ENCODE assay signal across 2 cellular contexts in genomic region chr18:12458761-12459160, GRCh38.
TF ChIP-seq lines count a peak whose summit lies in the region.

No MANE protein-coding gene starts in this region.

TF ChIP-seq in GM23338, 12 proteins besides CTCF, POLR2A, EP300 and RAD21 (continued from another document):
- TF ChIP-seq ZNF462 (CRISPR knock-in tag; IDR thresholded peaks at IDR 0.05) (no peak), POLR2AphosphoS5 (IDR thresholded peaks at IDR 0.05; ENCODE audit: low read depth) (no peak), CREB1 (CRISPR knock-in tag; IDR thresholded peaks at IDR 0.05; ENCODE audit: low read depth) (no peak), STAT1 (IDR thresholded peaks at IDR 0.05; ENCODE audit: unreplicated experiment) (no peak), ZNF114 (CRISPR knock-in tag; IDR thresholded peaks at IDR 0.05) (no peak), EZH2phosphoT487 (IDR thresholded peaks at IDR 0.05; ENCODE audit: unreplicated experiment) (no peak), EZH2 (IDR thresholded peaks at IDR 0.05; ENCODE audit: low read depth, unreplicated experiment) (no peak), JUNB (IDR thresholded peaks at IDR 0.05; ENCODE audit: unreplicated experiment) (no peak), ZNF331 (CRISPR knock-in tag; IDR thresholded peaks at IDR 0.05; ENCODE audit: low read depth) (no peak), ETS1 (IDR thresholded peaks at IDR 0.05) (no peak)

TF ChIP-seq in WTC11, 78 proteins besides CTCF, POLR2A, EP300 and RAD21 (continued from another document):
- TF ChIP-seq AFF4 (CRISPR knock-in tag; IDR thresholded peaks at IDR 0.05; ENCODE audit: borderline replicate concordance): no peak
- TF ChIP-seq NFE2L1 (CRISPR knock-in tag; IDR thresholded peaks at IDR 0.05): no peak
- no peak for TF ChIP-seq TCF7 (CRISPR knock-in tag; IDR thresholded peaks at IDR 0.05; ENCODE audit: low read depth)
- TF ChIP-seq MAX (CRISPR knock-in tag; IDR thresholded peaks at IDR 0.05): no peak
- TF ChIP-seq JAZF1 (CRISPR knock-in tag; IDR thresholded peaks at IDR 0.05): no peak
- no peak for TF ChIP-seq PREB (CRISPR knock-in tag; IDR thresholded peaks at IDR 0.05; ENCODE audit: borderline replicate concordance)
